In the genomic region with DNA sequence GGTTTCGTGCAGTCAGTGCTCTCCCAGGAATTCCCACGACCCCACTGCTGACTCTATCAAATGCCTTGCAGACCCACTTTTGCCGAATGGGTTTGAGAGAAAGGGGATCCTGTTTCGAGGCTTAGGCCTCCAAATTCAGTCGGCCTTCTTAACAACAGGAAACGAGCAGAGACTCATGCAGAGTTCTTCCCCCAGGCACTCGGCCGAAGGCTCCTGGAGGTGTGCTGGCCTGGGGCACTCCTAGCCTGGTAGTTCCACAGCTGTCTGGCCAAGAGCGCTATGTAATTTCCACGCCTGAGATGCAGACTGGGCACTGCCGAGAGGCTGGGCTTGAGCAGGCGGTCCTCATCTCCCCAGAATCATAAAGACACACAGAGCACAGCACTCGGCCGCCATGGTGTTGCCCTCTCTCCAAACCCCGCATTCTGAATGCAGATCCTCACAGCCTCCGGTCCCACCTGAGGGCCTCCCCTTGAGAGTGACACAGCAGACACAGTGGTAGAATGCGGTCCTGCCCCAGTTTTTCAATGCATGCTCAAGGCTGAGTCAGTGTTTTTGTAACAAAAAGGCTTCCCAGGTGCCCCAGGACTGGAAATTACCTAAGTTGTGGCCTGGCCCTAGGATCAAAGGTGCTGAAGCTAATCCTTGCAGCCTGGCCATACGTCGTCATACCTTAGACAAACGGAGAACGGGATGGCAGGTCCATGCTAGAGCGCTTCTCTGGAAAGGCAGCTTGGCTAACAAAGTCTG, we compare ENCODE assay signal across 17 cellular contexts. TPM values are rescaled to one million over a fixed set of nuclear protein-coding genes. Genes with fewer than 3 reads are reported as not detected.
A peak's percentile ranks its signal among the peaks of the same experiment; 100 is the strongest.
DNase-seq lines count a peak whose midpoint lies in the region; ATAC-seq and TF ChIP-seq lines count a peak whose summit lies in the region.
"Had no signal": no experiment of that assay in that cellular context is flagged by ENCODE, and none has a peak within 500 bp of the region (broad histone marks: within the 10 kb centered on the region; RNA-seq: fewer than 3 reads in every experiment).

No MANE protein-coding gene starts in this region.

- no peak overlapping the region for H3K4me3 ChIP-seq in GM23338
- no peak overlapping the region for H3K4me3 ChIP-seq in neural progenitor cell
- no peak overlapping the region for H3K4me3 ChIP-seq in dorsolateral prefrontal cortex
- H3K4me3 ChIP-seq: A549 had no signal

- H3K36me3 ChIP-seq in GM23338 (ENCODE audit: insufficient read depth) (peaks cover 5% of the 10 kb centered on the region; the same call in 1 of the 2 replicates), neural progenitor cell (no peaks in the 10 kb centered on the region)

- H4K20me1 ChIP-seq in GM23338 (replicated peaks; ENCODE audit: insufficient read depth) (no peaks in the 10 kb centered on the region), neural progenitor cell (ENCODE audit: low read depth) (no peaks in the 10 kb centered on the region)

- no peaks in the 10 kb centered on the region for H3K9me2 ChIP-seq in GM23338 (ENCODE audit: insufficient read depth)

- H3K27me3 ChIP-seq in GM23338 (ENCODE audit: insufficient read depth) (no peaks in the 10 kb centered on the region), foreskin keratinocyte (no peaks in the 10 kb centered on the region), neural progenitor cell (no peaks in the 10 kb centered on the region), dorsolateral prefrontal cortex (no peaks in the 10 kb centered on the region)

- no peaks in the 10 kb centered on the region for H3K9me3 Mint-ChIP-seq in GM23338
- H3K9me3 Mint-ChIP-seq in neural progenitor cell = no peaks in the 10 kb centered on the region

- H3K27me3 Mint-ChIP-seq in GM23338 (ENCODE audit: insufficient read depth, low read depth, poor library complexity) (peaks cover 5% of the 10 kb centered on the region), T-helper 17 cell (no peaks in the 10 kb centered on the region), neural progenitor cell (ENCODE audit: insufficient read depth, low read depth) (peaks cover 7% of the 10 kb centered on the region)

- ATAC-seq in GM23338 = peak; percentile 35; the same call in 2 of the 3 replicates
- ATAC-seq in T-helper 17 cell = no peak
- ATAC-seq in foreskin keratinocyte = peak; percentile 79
- ATAC-seq in GM19397 (IDR thresholded peaks at IDR 0.05; ENCODE audit: unreplicated experiment) = no peak
- ATAC-seq in HG03196 (IDR thresholded peaks at IDR 0.05; ENCODE audit: unreplicated experiment) = no peak
- no peak for ATAC-seq in HG02763 (IDR thresholded peaks at IDR 0.05; ENCODE audit: unreplicated experiment)
- ATAC-seq: A549, PC-3 had no signal

- H2AFZ ChIP-seq in GM23338 (no peak overlapping the region), neural progenitor cell (replicated peaks) (no peak overlapping the region)

- H3K27ac ChIP-seq in GM23338 (ENCODE audit: low read depth) (peak overlapping the region; percentile 63; the same call in 1 of the 2 replicates), foreskin keratinocyte (peak overlapping the region; percentile 63), neural progenitor cell (no peak overlapping the region), dorsolateral prefrontal cortex (no peak overlapping the region)
- H3K27ac ChIP-seq: A549 had no signal

- H3K4me2 ChIP-seq in GM23338 = no peak overlapping the region
- H3K4me2 ChIP-seq in neural progenitor cell = no peak overlapping the region
- H3K4me2 ChIP-seq: A549 had no signal

- H3K4me1 Mint-ChIP-seq in GM23338 (peaks cover 9% of the 10 kb centered on the region; the same call in 2 of the 3 replicates), T-helper 17 cell (peaks cover 2% of the 10 kb centered on the region), neural progenitor cell (peaks cover 12% of the 10 kb centered on the region)

- no peaks in the 10 kb centered on the region for H3K9me3 ChIP-seq in T-helper 17 cell (ENCODE audit: control insufficient read depth, low read length, poor library complexity, severe bottlenecking)
- H3K9me3 ChIP-seq in neural progenitor cell (ENCODE audit: low read depth) = no peaks in the 10 kb centered on the region
- H3K9me3 ChIP-seq: A549 had no signal

- H3K4me1 ChIP-seq in GM23338 (ENCODE audit: insufficient read depth) (no peaks in the 10 kb centered on the region), foreskin keratinocyte (peaks cover 14% of the 10 kb centered on the region), neural progenitor cell (no peaks in the 10 kb centered on the region)
- H3K4me1 ChIP-seq: A549 had no signal

- H3K79me2 ChIP-seq in GM23338 (replicated peaks; ENCODE audit: insufficient read depth) = no peaks in the 10 kb centered on the region
- H3K79me2 ChIP-seq in neural progenitor cell (ENCODE audit: low read depth) = no peaks in the 10 kb centered on the region

- peaks cover 7% of the 10 kb centered on the region; the same call in 2 of the 3 replicates for H3K36me3 Mint-ChIP-seq in GM23338 (ENCODE audit: low read depth)
- no peaks in the 10 kb centered on the region for H3K36me3 Mint-ChIP-seq in T-helper 17 cell (ENCODE audit: low read depth)
- H3K36me3 Mint-ChIP-seq in neural progenitor cell = peaks cover 21% of the 10 kb centered on the region

- TF ChIP-seq CTCF in GM23338 (conservative IDR thresholded peaks at IDR 0.05; ENCODE audit: low read depth in 2 of 2) (no peak), foreskin keratinocyte (conservative IDR thresholded peaks at IDR 0.05) (no peak), neural progenitor cell (IDR thresholded peaks at IDR 0.05) (no peak), dorsolateral prefrontal cortex (IDR thresholded peaks at IDR 0.05 in 54 of 56, conservative IDR thresholded peaks at IDR 0.05 in 2 of 56; ENCODE audit: low read depth in 1 of 56, partially characterized antibody in 56 of 56) (no peak)

- intact Hi-C loops in dorsolateral prefrontal cortex (cut with DNase I) = no loop called here

- H3K9ac ChIP-seq in neural progenitor cell = no peak overlapping the region

- H3K27ac Mint-ChIP-seq in GM23338 = peak overlapping the region; percentile 67
- H3K27ac Mint-ChIP-seq in T-helper 17 cell = peak overlapping the region; percentile 49
- peak overlapping the region; percentile 85 for H3K27ac Mint-ChIP-seq in neural progenitor cell

- H3K4me3 Mint-ChIP-seq in GM23338 (no peak overlapping the region), T-helper 17 cell (no peak overlapping the region), neural progenitor cell (no peak overlapping the region)

- H3F3A ChIP-seq in GM23338 (replicated peaks; ENCODE audit: low read depth) = 0 out of 2 replicates have a peak, but pooled peaks cover 3% of the 10 kb centered on the region
- H3F3A ChIP-seq in neural progenitor cell (ENCODE audit: low read depth) = no peaks in the 10 kb centered on the region

- DNase-seq in GM23338 (ENCODE audit: low spot score) (no peak), T-helper 17 cell (no peak), foreskin keratinocyte (peak; percentile 57 to 77), neural progenitor cell (ENCODE audit: low spot score) (no peak), dorsolateral prefrontal cortex (no peak)
- DNase-seq: C1 segment of cervical spinal cord, GOT3, Karpas-422, NCI-H1105, NCI-H187 treated with DMSO at 0.1 percent for 48 hours, NCI-H510A, NCI-H774, PC-3 had no signal

TF ChIP-seq in GM23338, 12 proteins besides CTCF, POLR2A, EP300 and RAD21:
- TF ChIP-seq EZH2phosphoT487 (IDR thresholded peaks at IDR 0.05; ENCODE audit: unreplicated experiment) (no peak), POLR2AphosphoS5 (IDR thresholded peaks at IDR 0.05; ENCODE audit: low read depth) (no peak)

RNA-seq across cellular contexts. Expression of a gene that starts 30.2 kb away (rescaled TPM):
- 62.3 and 125 TPM in 2 replicates for total RNA-seq in GM23338 (2014; rRNA removed; shearing (Covaris generic))
- polyA plus RNA-seq in GM23338 (2016; fragmentation: Nextera tagmentation; extraction: Ambion mirVana) (63.4 and 65.1 TPM in 2 replicates), foreskin keratinocyte (53.1 and 57.5 TPM in 2 replicates)
- total RNA-seq in T-helper 17 cell (10 to 100 TPM; 18.3 to 24.2 TPM), foreskin keratinocyte (37.0 and 43.1 TPM in 2 replicates), neural progenitor cell (ENCODE audit: low replicate concordance) (16.6 and 29.2 TPM in 2 replicates), dorsolateral prefrontal cortex (10 to 100 TPM; 14.9 to 53.3 (median 31.3) TPM)

Comparison
In these comparisons a context has a peak if more than half of its experiments do, and no peak if none do; other contexts are left out.
1. ATAC-seq: peak in GM23338 (single experiment) and foreskin keratinocyte (single experiment); none in T-helper 17 cell (single experiment), GM19397 (single experiment), HG03196 (single experiment) and HG02763 (single experiment).
2. DNase-seq: peak in foreskin keratinocyte (2 of 2); none in GM23338 (single experiment), T-helper 17 cell (0 of 3), neural progenitor cell (single experiment) and dorsolateral prefrontal cortex (0 of 10).
3. H3K27ac ChIP-seq: peak in GM23338 (single experiment) and foreskin keratinocyte (single experiment); none in neural progenitor cell (single experiment) and dorsolateral prefrontal cortex (0 of 59).
4. Peak in every context shown above with its lines, with median percentiles within 50 percentile points of each other: H3K27ac Mint-ChIP-seq.